Comparison of ENCODE assay signal across 21 cellular contexts in genomic region chr1:226952121-226952441, GRCh38. TPM values are rescaled to one million over a fixed set of nuclear protein-coding genes. Genes with fewer than 3 reads are reported as not detected.
DNase-seq lines count a peak whose midpoint lies in the region; ATAC-seq and TF ChIP-seq lines count a peak whose summit lies in the region.
"Had no signal": no experiment of that assay in that cellular context is flagged by ENCODE, and none has a peak within 500 bp of the region (broad histone marks: within the 10 kb centered on the region; RNA-seq: fewer than 3 reads in every experiment).

No MANE protein-coding gene starts in this region.

- TF ChIP-seq POLR2A in heart left ventricle (IDR thresholded peaks at IDR 0.05): no peak

- TF ChIP-seq CTCF in heart left ventricle (IDR thresholded peaks at IDR 0.05) (peak in 2 of 12 donors; percentile 8 to 10), dorsolateral prefrontal cortex (IDR thresholded peaks at IDR 0.05 in 54 of 56, conservative IDR thresholded peaks at IDR 0.05 in 2 of 56; ENCODE audit: low read depth in 1 of 56, partially characterized antibody in 56 of 56) (no peak)

- H3K27me3 ChIP-seq in heart left ventricle (no peaks in the 10 kb centered on the region), dorsolateral prefrontal cortex (no peaks in the 10 kb centered on the region), aorta (ENCODE audit: control insufficient read depth in 1 of 2, insufficient read depth in 2 of 2, low read length in 1 of 2) (no peaks in the 10 kb centered on the region)
- H3K27me3 ChIP-seq: Peyer's patch, SJSA1 had no signal

- intact Hi-C loops in heart left ventricle (cut with DNase I) (no loop called here), dorsolateral prefrontal cortex (cut with DNase I) (no loop called here), aorta (cut with DNase I) (no loop called here)

- H3K4me3 ChIP-seq in heart left ventricle: no peak overlapping the region
- H3K4me3 ChIP-seq in dorsolateral prefrontal cortex: no peak overlapping the region
- no peak overlapping the region for H3K4me3 ChIP-seq in aorta (ENCODE audit: low read length in 2 of 2)
- H3K4me3 ChIP-seq: Peyer's patch, SJSA1 had no signal

- peaks cover 0 to 8% (median 0%) of the 10 kb centered on the region in 12 donors for H3K9me3 ChIP-seq in heart left ventricle
- no peaks in the 10 kb centered on the region for H3K9me3 ChIP-seq in aorta (ENCODE audit: control insufficient read depth, low read length)
- H3K9me3 ChIP-seq: Peyer's patch, SJSA1 had no signal

- 59 to 71% (median 62%) methylated on average over 3 of the region's 3 CpGs for WGBS in heart left ventricle, 4 donors
- 90 to 96% methylated on average over 3 of the region's 3 CpGs for WGBS in aorta, 2 donors

- peak; percentile 37 for DNase-seq in activated effector memory CD4-positive, alpha-beta T cell treated with anti-CD3 and anti-CD28 coated beads, Interleukin-2, amount 50 U/mL, for 16 hours
- DNase-seq in activated effector memory CD4-positive, alpha-beta T cell treated with Interleukin-2 at 50 U/mL for 16 hours: no peak
- DNase-seq in heart left ventricle (no peak), mesenteric fat pad (ENCODE audit: low spot score) (peak; percentile 47), dorsolateral prefrontal cortex (no peak), NCI-H2107 (lab: John Stamatoyannopoulos, UW) (no peak), aorta (no peak), 8988T (no peak)
- DNase-seq: AML-193, DMS53, GDM1, Karpas-422, MV-4-11, NCI-H1105 treated with DMSO at 0.1 percent for 48 hours, NCI-H2029 treated with DMSO at 0.1 percent for 48 hours, NCI-H2171, NCI-H524 treated with DMSO at 0.1 percent for 48 hours, NCI-H82 had no signal

- H3K4me1 ChIP-seq in heart left ventricle (peaks cover 0 to 57% (median 20%) of the 10 kb centered on the region in 12 donors), aorta (ENCODE audit: control insufficient read depth in 1 of 2, insufficient read depth in 2 of 2, low read length in 2 of 2) (no peaks in the 10 kb centered on the region)

- H3K27ac ChIP-seq in heart left ventricle (peak overlapping the region in 6 of 12 donors; percentile 4 to 59 (median 30)), dorsolateral prefrontal cortex (no peak overlapping the region), aorta (ENCODE audit: low read depth in 1 of 2, low read length in 2 of 2) (no peak overlapping the region)
- H3K27ac ChIP-seq: C4-2B, Peyer's patch, SJSA1 had no signal

- peak in 3 of 4 donors; percentile 28 to 64 (median 45) for ATAC-seq in heart left ventricle
- no peak for ATAC-seq in aorta (ENCODE audit: low FRiP score)

- peaks cover 0 to 10% (median 0%) of the 10 kb centered on the region in 9 donors for H3K36me3 ChIP-seq in heart left ventricle
- no peaks in the 10 kb centered on the region for H3K36me3 ChIP-seq in aorta (ENCODE audit: control insufficient read depth in 1 of 2, insufficient read depth in 2 of 2, low read length in 1 of 2)
- H3K36me3 ChIP-seq: Peyer's patch, SJSA1 had no signal

RNA-seq across cellular contexts. Expression of gene COQ8A, which starts 12.0 kb away (rescaled TPM):
- total RNA-seq in heart left ventricle (100 to 1,000 TPM; 141 to 915 (median 310) TPM), mesenteric fat pad (62.0 TPM), dorsolateral prefrontal cortex (10 to 100 TPM; 27.2 to 59.8 (median 44.7) TPM), aorta (10 to 100 TPM; 13.9 to 27.3 TPM)
- polyA plus RNA-seq in heart left ventricle (100 to 1,000 TPM; 193 to 243 TPM), aorta (10 to 100 TPM; 11.4 to 37.5 TPM)

Comparison
In these comparisons a context has a peak if more than half of its experiments do, and no peak if none do; other contexts are left out.
1. DNase-seq: peak in activated effector memory CD4-positive, alpha-beta T cell treated with anti-CD3 and anti-CD28 coated beads, Interleukin-2, amount 50 U/mL, for 16 hours (single experiment) and mesenteric fat pad (single experiment); none in activated effector memory CD4-positive, alpha-beta T cell treated with Interleukin-2 at 50 U/mL for 16 hours (single experiment), heart left ventricle (0 of 5), dorsolateral prefrontal cortex (0 of 10), NCI-H2107 (single experiment), aorta (0 of 2) and 8988T (single experiment).